ENCODE assay signal across 12 cellular contexts in genomic region chr9:121718501-121718900, GRCh38.
DNase-seq lines count a peak whose midpoint lies in the region; ATAC-seq and TF ChIP-seq lines count a peak whose summit lies in the region.
"Had no signal": no experiment of that assay in that cellular context is flagged by ENCODE, and none has a peak within 500 bp of the region (broad histone marks: within the 10 kb centered on the region; RNA-seq: fewer than 3 reads in every experiment).

No MANE protein-coding gene starts in this region.

- H3K27ac Mint-ChIP-seq in GM23338 (no peak overlapping the region; the same call in 1 of the 2 replicates), WTC11 (peak overlapping the region; percentile 45; the same call in 1 of the 2 replicates), type B pancreatic cell (no peak overlapping the region)

- no peaks in the 10 kb centered on the region; the same call in 2 of the 3 replicates for H3K36me3 Mint-ChIP-seq in GM23338 (ENCODE audit: low read depth)
- H3K36me3 Mint-ChIP-seq in WTC11 = 0 out of 2 replicates have a peak, but pooled peaks cover 3% of the 10 kb centered on the region
- peaks cover 5% of the 10 kb centered on the region for H3K36me3 Mint-ChIP-seq in type B pancreatic cell
- H3K36me3 Mint-ChIP-seq: CD8-positive, alpha-beta memory T cell had no signal

- H3K14ac ChIP-seq in trophoblast cell (ENCODE audit: low read length) = no peak overlapping the region

- POLR2A ChIA-PET in WTC11 (lab: Charles Lee) = interaction anchor here (1.6 kb wide), 1 partner anchor 17 kb away, joined by 4 read pairs; no protein-coding TSS in a partner anchor

- TF ChIP-seq CTCF in GM23338 (conservative IDR thresholded peaks at IDR 0.05; ENCODE audit: low read depth in 2 of 2) (no peak), WTC11 (IDR thresholded peaks at IDR 0.05) (no peak), foreskin keratinocyte (conservative IDR thresholded peaks at IDR 0.05) (no peak), dorsolateral prefrontal cortex (IDR thresholded peaks at IDR 0.05 in 54 of 56, conservative IDR thresholded peaks at IDR 0.05 in 2 of 56; ENCODE audit: low read depth in 1 of 56, partially characterized antibody in 56 of 56) (no peak), type B pancreatic cell (conservative IDR thresholded peaks at IDR 0.05) (no peak)

- H3K18ac ChIP-seq in trophoblast cell (ENCODE audit: low read length) = no peak overlapping the region

- CTCF ChIA-PET in WTC11 (lab: Charles Lee) = interaction anchor here (0.7 to 6.9 kb wide), 12 partner anchors 9 to 270 kb away, joined by 3 to 44 read pairs (median 5); no protein-coding TSS in a partner anchor

- H4K20me1 ChIP-seq in GM23338 (replicated peaks; ENCODE audit: insufficient read depth) = peaks cover 15% of the 10 kb centered on the region; the same call in 1 of the 2 replicates

- H3K27ac ChIP-seq in GM23338 (ENCODE audit: low read depth) (0 out of 2 replicates have a peak overlapping the region, but pooled peaks have one; percentile 30), foreskin keratinocyte (peak overlapping the region; percentile 58), trophoblast cell (ENCODE audit: low read depth, low read length) (no peak overlapping the region), dorsolateral prefrontal cortex (peak overlapping the region in 15 of 59 donors; percentile 12 to 73 (median 36))
- H3K27ac ChIP-seq: SJCRH30 had no signal

- peak; percentile 47 for DNase-seq in GM23338 (ENCODE audit: low spot score)
- no peak for DNase-seq in WTC11 (ENCODE audit: low spot score)
- DNase-seq in foreskin keratinocyte = peak; percentile 84 to 94
- peak; percentile 93 to 97 for DNase-seq in trophoblast cell
- DNase-seq in dorsolateral prefrontal cortex = no peak
- no peak for DNase-seq in type B pancreatic cell (ENCODE audit: extremely low spot score, unreplicated experiment)
- DNase-seq in activated naive CD4-positive, alpha-beta T cell (lab: John Stamatoyannopoulos, UW) = no peak
- DNase-seq: CD8-positive, alpha-beta memory T cell; Karpas-422; NCI-H187 treated with DMSO at 0.1 percent for 48 hours; NCI-H510A treated with DMSO at 0.1 percent for 48 hours; SJCRH30 had no signal

- H3F3A ChIP-seq in GM23338 (replicated peaks; ENCODE audit: low read depth) = no peaks in the 10 kb centered on the region

- no peak overlapping the region for H3K9ac ChIP-seq in trophoblast cell (ENCODE audit: low read length)

- H3K4ac ChIP-seq in trophoblast cell (ENCODE audit: low read depth, low read length) = no peak overlapping the region

- H3K4me3 ChIP-seq in GM23338 (no peak overlapping the region), trophoblast cell (ENCODE audit: low read depth, low read length) (no peak overlapping the region), dorsolateral prefrontal cortex (peak overlapping the region in 29 of 59 donors; percentile 2 to 53 (median 29))
- H3K4me3 ChIP-seq: SJCRH30 had no signal

- no peak overlapping the region for H2AFZ ChIP-seq in GM23338
- no peak overlapping the region for H2AFZ ChIP-seq in trophoblast cell (ENCODE audit: insufficient read depth, low read length, poor library complexity)

- no peak overlapping the region for H2AK5ac ChIP-seq in trophoblast cell (ENCODE audit: low read length)

- no peak overlapping the region for H2BK12ac ChIP-seq in trophoblast cell (ENCODE audit: low read length)

- no peak overlapping the region for H3K23ac ChIP-seq in trophoblast cell (ENCODE audit: low read length)

- no peaks in the 10 kb centered on the region for H3K9me2 ChIP-seq in GM23338 (ENCODE audit: insufficient read depth)

- ATAC-seq in GM23338 (peak; percentile 10), WTC11 (no peak), foreskin keratinocyte (peak; percentile 74)

- H3K27me3 ChIP-seq in GM23338 (ENCODE audit: insufficient read depth) (no peaks in the 10 kb centered on the region), foreskin keratinocyte (no peaks in the 10 kb centered on the region), trophoblast cell (ENCODE audit: insufficient read depth, low read length) (no peaks in the 10 kb centered on the region), dorsolateral prefrontal cortex (no peaks in the 10 kb centered on the region)
- H3K27me3 ChIP-seq: SJCRH30 had no signal

- intact Hi-C loops in dorsolateral prefrontal cortex (cut with DNase I) = no loop called here

- H3K4me1 Mint-ChIP-seq in GM23338 (peaks cover 57% of the 10 kb centered on the region), WTC11 (peaks cover 55% of the 10 kb centered on the region), type B pancreatic cell (ENCODE audit: unreplicated experiment) (peaks cover 44% of the 10 kb centered on the region)
- H3K4me1 Mint-ChIP-seq: CD8-positive, alpha-beta memory T cell had no signal

- H3K79me1 ChIP-seq in trophoblast cell (ENCODE audit: low read length) = no peaks in the 10 kb centered on the region

- WGBS in trophoblast cell (ENCODE audit: extremely low coverage, insufficient coverage, insufficient read length) = no CpG with 5 or more reads among the region's 6 CpGs

- no peak overlapping the region for H4K8ac ChIP-seq in trophoblast cell (ENCODE audit: low read depth, low read length)

- no peak overlapping the region for H4K91ac ChIP-seq in trophoblast cell (ENCODE audit: low read depth, low read length)

- H3K4me2 ChIP-seq in GM23338 (no peak overlapping the region), trophoblast cell (ENCODE audit: low read length) (no peak overlapping the region)

- H2BK5ac ChIP-seq in trophoblast cell (ENCODE audit: low read depth, low read length, poor library complexity) = no peak overlapping the region

- peaks cover 13% of the 10 kb centered on the region for H3K27me3 Mint-ChIP-seq in GM23338 (ENCODE audit: insufficient read depth, low read depth, poor library complexity)
- H3K27me3 Mint-ChIP-seq in WTC11 (ENCODE audit: low read depth) = no peaks in the 10 kb centered on the region
- no peaks in the 10 kb centered on the region for H3K27me3 Mint-ChIP-seq in type B pancreatic cell

- no peak overlapping the region for H2BK120ac ChIP-seq in trophoblast cell (ENCODE audit: insufficient read depth, low read length, poor library complexity)

- H3K9me3 ChIP-seq in trophoblast cell (ENCODE audit: insufficient read depth, low read depth, low read length) = peaks cover 1% of the 10 kb centered on the region
- H3K9me3 ChIP-seq: SJCRH30 had no signal

- H3K4me3 Mint-ChIP-seq in GM23338 (no peak overlapping the region), WTC11 (no peak overlapping the region), type B pancreatic cell (no peak overlapping the region)
- H3K4me3 Mint-ChIP-seq: CD8-positive, alpha-beta memory T cell had no signal

- H3K36me3 ChIP-seq in GM23338 (ENCODE audit: insufficient read depth) (no peaks in the 10 kb centered on the region), trophoblast cell (ENCODE audit: control insufficient read depth in 1 of 2, insufficient read depth in 2 of 2, low read length in 2 of 2) (peaks cover 0 to 3% of the 10 kb centered on the region in 2 experiments)
- H3K36me3 ChIP-seq: SJCRH30 had no signal

- H3K9me3 Mint-ChIP-seq in GM23338 = no peaks in the 10 kb centered on the region
- H3K9me3 Mint-ChIP-seq in WTC11 = no peaks in the 10 kb centered on the region
- H3K9me3 Mint-ChIP-seq in type B pancreatic cell = no peaks in the 10 kb centered on the region
- H3K9me3 Mint-ChIP-seq: CD8-positive, alpha-beta memory T cell had no signal

- peaks cover 37% of the 10 kb centered on the region; the same call in 1 of the 2 replicates for H3K4me1 ChIP-seq in GM23338 (ENCODE audit: insufficient read depth)
- peaks cover 32% of the 10 kb centered on the region for H3K4me1 ChIP-seq in foreskin keratinocyte
- H3K4me1 ChIP-seq in trophoblast cell (ENCODE audit: control insufficient read depth in 1 of 2, insufficient read depth in 2 of 2, low read length in 2 of 2) = peaks cover 20 to 26% of the 10 kb centered on the region in 2 experiments

- H3K79me2 ChIP-seq in GM23338 (replicated peaks; ENCODE audit: insufficient read depth) = peaks cover 55% of the 10 kb centered on the region
- no peaks in the 10 kb centered on the region for H3K79me2 ChIP-seq in trophoblast cell (ENCODE audit: control insufficient read depth, insufficient read depth, low read length, poor library complexity)

- H4K12ac ChIP-seq in trophoblast cell (ENCODE audit: low read depth, low read length) = no peak overlapping the region

TF ChIP-seq in GM23338, 12 proteins besides CTCF, POLR2A, EP300 and RAD21 (continues in another document):
- TF ChIP-seq EZH2 (IDR thresholded peaks at IDR 0.05; ENCODE audit: low read depth, unreplicated experiment) (no peak), ZNF331 (CRISPR knock-in tag; IDR thresholded peaks at IDR 0.05; ENCODE audit: low read depth) (no peak), ETS1 (IDR thresholded peaks at IDR 0.05) (no peak)

TF ChIP-seq in WTC11, 78 proteins besides CTCF, POLR2A, EP300 and RAD21 (continues in another document):
- no peak for TF ChIP-seq GRHL2 (CRISPR knock-in tag; IDR thresholded peaks at IDR 0.05; ENCODE audit: insufficient replicate concordance, severe bottlenecking)
- TF ChIP-seq ATF2 (CRISPR knock-in tag; IDR thresholded peaks at IDR 0.05; ENCODE audit: borderline replicate concordance, low read depth) = no peak
- TF ChIP-seq IRF2 (CRISPR knock-in tag; IDR thresholded peaks at IDR 0.05; ENCODE audit: borderline replicate concordance, low read depth) = no peak

Comparison
In these comparisons a context has a peak if more than half of its experiments do, and no peak if none do; other contexts are left out.
1. DNase-seq: peak in GM23338 (single experiment), foreskin keratinocyte (2 of 2) and trophoblast cell (2 of 2); none in WTC11 (single experiment), dorsolateral prefrontal cortex (0 of 10), type B pancreatic cell (single experiment) and activated naive CD4-positive, alpha-beta T cell (0 of 4).